ENCODE assay signal across 22 cellular contexts in genomic region chr3:72011495-72011894, GRCh38.
A peak's percentile ranks its signal among the peaks of the same experiment; 100 is the strongest.
DNase-seq lines count a peak whose midpoint lies in the region; ATAC-seq and TF ChIP-seq lines count a peak whose summit lies in the region.
"Had no signal": no experiment of that assay in that cellular context is flagged by ENCODE, and none has a peak within 500 bp of the region (broad histone marks: within the 10 kb centered on the region; RNA-seq: fewer than 3 reads in every experiment).

No MANE protein-coding gene starts in this region.

- H3K27me3 ChIP-seq in IMR-90 (ENCODE audit: control insufficient read depth, insufficient read depth, low read length) (no peaks in the 10 kb centered on the region), osteoblast (ENCODE audit: insufficient read depth, low read length) (no peaks in the 10 kb centered on the region)
- H3K27me3 ChIP-seq: colonic mucosa, ovary, tibial artery had no signal

- no peak overlapping the region for H2AK5ac ChIP-seq in IMR-90 (ENCODE audit: low read depth, low read length)

- H3K9me1 ChIP-seq in IMR-90 (ENCODE audit: insufficient read depth, low read length): no peaks in the 10 kb centered on the region

- H2AFZ ChIP-seq in IMR-90 (replicated peaks; ENCODE audit: low read length, poor library complexity): no peak overlapping the region
- no peak overlapping the region for H2AFZ ChIP-seq in osteoblast (ENCODE audit: low read length)

- H2BK5ac ChIP-seq in IMR-90 (ENCODE audit: low read depth, low read length, poor library complexity, severe bottlenecking): no peak overlapping the region

- H4K91ac ChIP-seq in IMR-90 (ENCODE audit: insufficient read depth, low read depth, low read length): no peak overlapping the region

- H3K9me3 ChIP-seq in IMR-90 (ENCODE audit: control insufficient read depth, insufficient read depth, low read length) (no peaks in the 10 kb centered on the region), osteoblast (ENCODE audit: low read depth, low read length) (no peaks in the 10 kb centered on the region)
- H3K9me3 ChIP-seq: colonic mucosa, HAP-1, ovary, tibial artery had no signal

- no peak overlapping the region for H3K14ac ChIP-seq in IMR-90 (replicated peaks; ENCODE audit: low read depth, low read length)

- H3K4me1 ChIP-seq in IMR-90 (ENCODE audit: control insufficient read depth, insufficient read depth, low read length) (no peaks in the 10 kb centered on the region), osteoblast (ENCODE audit: insufficient read depth, low read length) (peaks cover 42% of the 10 kb centered on the region)
- H3K4me1 ChIP-seq: colonic mucosa, HAP-1, tibial artery had no signal

- no peak overlapping the region for H2AK9ac ChIP-seq in IMR-90 (replicated peaks; ENCODE audit: low read depth, low read length, poor library complexity)

- WGBS in IMR-90 (ENCODE audit: extremely low coverage in 2 of 2, insufficient read length in 1 of 2), 2 experiments: no CpG with 5 or more reads among the region's 4 CpGs

- no peak for TF ChIP-seq POLR2A in IMR-90 (IDR thresholded peaks at IDR 0.05; ENCODE audit: low read depth, low read length)

- H3K4ac ChIP-seq in IMR-90 (ENCODE audit: low read depth, low read length): no peak overlapping the region

- POLR2A ChIA-PET in IMR-90 (lab: Charles Lee; ENCODE audit: unreplicated experiment): no interaction called here

- no peaks in the 10 kb centered on the region for H3K79me1 ChIP-seq in IMR-90 (ENCODE audit: low read depth in 1 of 2, low read length in 2 of 2)

- H2BK120ac ChIP-seq in IMR-90 (ENCODE audit: low read depth, low read length): no peak overlapping the region

- H3K56ac ChIP-seq in IMR-90 (ENCODE audit: extremely low read depth, insufficient read depth, low read length): no peak overlapping the region

- no peaks in the 10 kb centered on the region for H4K20me1 ChIP-seq in IMR-90 (ENCODE audit: insufficient read depth, low read length)
- no peaks in the 10 kb centered on the region for H4K20me1 ChIP-seq in osteoblast (ENCODE audit: insufficient read depth, low read length)

- H3K27ac ChIP-seq in IMR-90 (ENCODE audit: insufficient read depth, low read length) (no peak overlapping the region), osteoblast (ENCODE audit: low read depth, low read length) (peak overlapping the region; percentile 73)
- H3K27ac ChIP-seq: colonic mucosa, ovary, tibial artery had no signal

- TF ChIP-seq CTCF in IMR-90 (conservative IDR thresholded peaks at IDR 0.05; ENCODE audit: low read depth, low read length): no peak
- no peak for TF ChIP-seq CTCF in epithelial cell of proximal tubule (conservative IDR thresholded peaks at IDR 0.05; ENCODE audit: low read depth, low read length)
- no peak for TF ChIP-seq CTCF in osteoblast (IDR thresholded peaks at IDR 0.05; ENCODE audit: extremely low read depth, low read depth, low read length)

- dilution Hi-C loops in IMR-90 (cut with HindIII; ENCODE audit: low sequenced_read_pairs, unreplicated experiment): no loop called here

- DNase-seq in COLO829 (ENCODE audit: low spot score) (peak; percentile 74), IMR-90 (peak; percentile 62), epithelial cell of proximal tubule (ENCODE audit: low read depth) (peak; percentile 84), osteoblast (ENCODE audit: insufficient read length, low spot score, missing footprints) (peak; percentile 81), UCSD-AML1 (lab: John Stamatoyannopoulos, UW; ENCODE audit: unreplicated experiment) (no peak), T1000 (lab: John Stamatoyannopoulos, UW) (no peak), RKO (ENCODE audit: low spot score) (no peak), T-helper 2 cell (no peak)
- DNase-seq: activated CD4-positive, CD25-positive, alpha-beta regulatory T cell; activated CD8-positive, alpha-beta memory T cell treated with anti-CD3 and anti-CD28 coated beads, Interleukin-2, amount 10 ng/mL, durations not matched to agents 7 days and 5 days; activated effector memory CD4-positive, alpha-beta T cell treated with anti-CD3 and anti-CD28 coated beads, Interleukin-2, amount 50 U/mL, for 16 hours; C1 segment of cervical spinal cord; colonic mucosa; DMS153; NCI-H1436 treated with DMSO at 0.1 percent for 48 hours; NCI-H2227 treated with DMSO at 0.1 percent for 48 hours; ovary; Right ventricle myocardium superior; small intestine; stimulated activated CD4-positive, alpha-beta T cell treated with anti-CD3 and anti-CD28 coated beads, Interleukin-4, amount 100 ng/mL, for 4 hours; tibial artery had no signal

- no peak overlapping the region for H4K8ac ChIP-seq in IMR-90 (ENCODE audit: low read depth in 2 of 2, low read length in 2 of 2)

- H3K4me3 ChIP-seq in IMR-90 (ENCODE audit: insufficient read depth, low read depth, low read length): no peak overlapping the region
- no peak overlapping the region for H3K4me3 ChIP-seq in epithelial cell of proximal tubule (ENCODE audit: low read depth, low read length)
- no peak overlapping the region for H3K4me3 ChIP-seq in osteoblast (ENCODE audit: insufficient read depth, low read length)
- H3K4me3 ChIP-seq: colonic mucosa, HAP-1, ovary, tibial artery had no signal

- no peak for TF ChIP-seq RAD21 in IMR-90 (IDR thresholded peaks at IDR 0.05; ENCODE audit: low read length)

- no peak overlapping the region for H3K4me2 ChIP-seq in IMR-90 (ENCODE audit: low read depth, low read length)
- H3K4me2 ChIP-seq in osteoblast (ENCODE audit: insufficient read depth, low read length): peak overlapping the region; percentile 12

- no peak overlapping the region for H3K9ac ChIP-seq in IMR-90 (ENCODE audit: low read depth, low read length)

- no peak overlapping the region for H3K18ac ChIP-seq in IMR-90 (ENCODE audit: low read depth, low read length)

- in situ Hi-C loops in IMR-90 (cut with MboI; ENCODE audit: low sequenced_read_pairs): no loop called here

- CTCF ChIA-PET in IMR-90 (lab: Yijun Ruan, JAX): no interaction called here

- no peak overlapping the region for H2BK20ac ChIP-seq in IMR-90 (ENCODE audit: low read depth, low read length)

- H4K5ac ChIP-seq in IMR-90 (ENCODE audit: low read depth, low read length): no peak overlapping the region

- no peak for ATAC-seq in IMR-90 (ENCODE audit: low read depth)
- ATAC-seq: activated CD8-positive, alpha-beta memory T cell treated with anti-CD3 and anti-CD28 coated beads, Interleukin-2, amount 10 ng/mL, durations not matched to agents 7 days and 5 days had no signal

- H2BK15ac ChIP-seq in IMR-90 (ENCODE audit: low read depth, low read length): no peak overlapping the region

- H3K36me3 ChIP-seq in IMR-90 (ENCODE audit: control insufficient read depth, insufficient read depth, low read length): no peaks in the 10 kb centered on the region
- H3K36me3 ChIP-seq in osteoblast (ENCODE audit: insufficient read depth, low read length): no peaks in the 10 kb centered on the region
- H3K36me3 ChIP-seq: colonic mucosa, HAP-1, ovary, tibial artery had no signal

- no TSS peak for BruUV-seq in IMR-90 (replicated peaks; lab: Mats Ljungman, UMichigan)

- no peaks in the 10 kb centered on the region for H3K79me2 ChIP-seq in osteoblast (ENCODE audit: insufficient read depth, low read length)

- intact Hi-C loops in IMR-90 (cut with micrococcal nuclease): no loop called here

- no peak overlapping the region for H3K23ac ChIP-seq in IMR-90 (ENCODE audit: low read depth, low read length)

TF ChIP-seq in IMR-90, 13 proteins besides CTCF, POLR2A, EP300 and RAD21:
- TF ChIP-seq CHD1 (IDR thresholded peaks at IDR 0.05; ENCODE audit: low read depth, low read length) (no peak), USF2 (IDR thresholded peaks at IDR 0.05; ENCODE audit: low read depth, low read length) (no peak), RFX5 (IDR thresholded peaks at IDR 0.05; ENCODE audit: low read depth, low read length) (no peak)

Comparison
In these comparisons a context has a peak if more than half of its experiments do, and no peak if none do; other contexts are left out.
1. DNase-seq: peak in COLO829 (single experiment), IMR-90 (single experiment), epithelial cell of proximal tubule (single experiment) and osteoblast (single experiment); none in UCSD-AML1 (single experiment), T1000 (single experiment), RKO (single experiment) and T-helper 2 cell (0 of 5).